Comparison of ENCODE assay signal across 16 cellular contexts in genomic region chr5:171269717-171270116, GRCh38. TPM values are rescaled to one million over a fixed set of nuclear protein-coding genes. Genes with fewer than 3 reads are reported as not detected.
DNase-seq lines count a peak whose midpoint lies in the region; ATAC-seq and TF ChIP-seq lines count a peak whose summit lies in the region.
"Had no signal": no experiment of that assay in that cellular context is flagged by ENCODE, and none has a peak within 500 bp of the region (broad histone marks: within the 10 kb centered on the region; RNA-seq: fewer than 3 reads in every experiment).

No MANE protein-coding gene starts in this region.

- peak; percentile 35 for DNase-seq in GM04504 (ENCODE audit: low read depth)
- peak; percentile 12 for DNase-seq in NCI-H69 (lab: John Stamatoyannopoulos, UW)
- DNase-seq in epithelial cell of proximal tubule (ENCODE audit: low read depth) = peak; percentile 85
- peak; percentile 34 for DNase-seq in retinal pigment epithelial cell (ENCODE audit: low read depth)
- DNase-seq in activated CD4-positive, alpha-beta T cell treated with anti-CD3 and anti-CD28 coated beads, Interleukin-2, amount 50 U/mL, for 1 hour = no peak
- DNase-seq in activated CD4-positive, CD25-positive, alpha-beta regulatory T cell treated with anti-CD3 and anti-CD28 coated beads, Interleukin-2, amount 50 U/mL, for 72 hours = no peak
- DNase-seq: caudate nucleus; CD8-positive, alpha-beta memory T cell; NCI-H1092; NCI-H446; SHP77; small intestine had no signal

- H3K4me3 ChIP-seq in epithelial cell of proximal tubule (ENCODE audit: low read depth, low read length) (peak overlapping the region; percentile 17), retinal pigment epithelial cell (ENCODE audit: low read length) (no peak overlapping the region)

- no peak for ATAC-seq in GM21390 (IDR thresholded peaks at IDR 0.05; ENCODE audit: unreplicated experiment)

- no peak for TF ChIP-seq CTCF in epithelial cell of proximal tubule (conservative IDR thresholded peaks at IDR 0.05; ENCODE audit: low read depth, low read length)
- no peak for TF ChIP-seq CTCF in retinal pigment epithelial cell (conservative IDR thresholded peaks at IDR 0.05; ENCODE audit: low read depth, low read length)

RNA-seq across cellular contexts. Expression of gene TLX3, which starts 39.3 kb away (rescaled TPM):
- 0.87 TPM in 1 of 2 replicates, not detected in the other for total RNA-seq in epithelial cell of proximal tubule
- total RNA-seq: CD8-positive, alpha-beta memory T cell; endothelial cell of umbilical vein; lung microvascular endothelial cell; subcutaneous adipose tissue had no signal

Comparison
In these comparisons a context has a peak if more than half of its experiments do, and no peak if none do; other contexts are left out.
1. DNase-seq: peak in GM04504 (single experiment), NCI-H69 (single experiment), epithelial cell of proximal tubule (single experiment) and retinal pigment epithelial cell (single experiment); none in activated CD4-positive, alpha-beta T cell treated with anti-CD3 and anti-CD28 coated beads, Interleukin-2, amount 50 U/mL, for 1 hour (single experiment) and activated CD4-positive, CD25-positive, alpha-beta regulatory T cell treated with anti-CD3 and anti-CD28 coated beads, Interleukin-2, amount 50 U/mL, for 72 hours (single experiment).